Comparison of ENCODE assay signal across 1 cellular context in genomic region chr19:52200044-52200443, GRCh38.
TF ChIP-seq lines count a peak whose summit lies in the region.

No MANE protein-coding gene starts in this region.

TF ChIP-seq in GM23338, 12 proteins besides CTCF, POLR2A, EP300 and RAD21 (continued from another document):
- TF ChIP-seq ZNF462 (CRISPR knock-in tag; IDR thresholded peaks at IDR 0.05): no peak
- no peak for TF ChIP-seq ZNF331 (CRISPR knock-in tag; IDR thresholded peaks at IDR 0.05; ENCODE audit: low read depth)
- no peak for TF ChIP-seq EZH2phosphoT487 (IDR thresholded peaks at IDR 0.05; ENCODE audit: unreplicated experiment)
- no peak for TF ChIP-seq NANOG (IDR thresholded peaks at IDR 0.05; ENCODE audit: borderline replicate concordance)
- no peak for TF ChIP-seq JUNB (IDR thresholded peaks at IDR 0.05; ENCODE audit: unreplicated experiment)
- TF ChIP-seq POLR2AphosphoS5 (IDR thresholded peaks at IDR 0.05; ENCODE audit: low read depth): no peak
- TF ChIP-seq ZNF114 (CRISPR knock-in tag; IDR thresholded peaks at IDR 0.05): no peak
- no peak for TF ChIP-seq REST (IDR thresholded peaks at IDR 0.05; ENCODE audit: unreplicated experiment)
- TF ChIP-seq CREB1 (CRISPR knock-in tag; IDR thresholded peaks at IDR 0.05; ENCODE audit: low read depth): no peak
TF ChIP-seq in GM23338: peak in this region for 0.
